Comparison of ENCODE assay signal across 20 cellular contexts in the genomic region with DNA sequence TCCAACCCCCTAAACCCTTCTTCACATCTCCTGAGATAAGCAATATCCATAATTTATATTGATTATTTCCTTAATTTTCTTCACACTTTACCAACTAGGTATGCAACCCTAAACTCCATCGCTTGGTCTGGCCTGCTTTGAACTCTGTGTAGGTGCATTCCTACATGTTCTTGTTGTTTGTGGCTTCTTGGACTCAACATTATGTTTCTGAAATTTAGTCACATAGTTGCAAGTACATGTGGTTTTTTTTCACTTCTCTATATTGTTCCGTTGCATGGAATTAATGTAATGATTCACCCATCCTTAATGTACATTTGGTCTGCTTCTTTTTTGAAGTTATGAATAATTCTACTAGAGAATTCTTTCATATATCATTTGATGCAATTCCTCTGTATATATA. TPM values are rescaled to one million over a fixed set of nuclear protein-coding genes. Genes with fewer than 3 reads are reported as not detected.
DNase-seq lines count a peak whose midpoint lies in the region; ATAC-seq, FAIRE-seq and TF ChIP-seq lines count a peak whose summit lies in the region.
"Had no signal": no experiment of that assay in that cellular context is flagged by ENCODE, and none has a peak within 500 bp of the region (broad histone marks: within the 10 kb centered on the region; RNA-seq: fewer than 3 reads in every experiment).

No MANE protein-coding gene starts in this region.

- peaks cover 20% of the 10 kb centered on the region for H3K4me1 Mint-ChIP-seq in activated CD4-positive, alpha-beta T cell treated with anti-CD3 and anti-CD28 coated beads, Interleukin-2, amount 10 ng/mL, durations not matched to agents 24 days and 14 days

- no peak overlapping the region for H3K4me3 Mint-ChIP-seq in activated CD4-positive, alpha-beta T cell treated with anti-CD3 and anti-CD28 coated beads, Interleukin-2, amount 10 ng/mL, durations not matched to agents 24 days and 14 days

- H3K27me3 Mint-ChIP-seq in activated CD4-positive, alpha-beta T cell treated with anti-CD3 and anti-CD28 coated beads, Interleukin-2, amount 10 ng/mL, durations not matched to agents 24 days and 14 days = no peaks in the 10 kb centered on the region

- DNase-seq in activated CD4-positive, alpha-beta T cell treated with anti-CD3 and anti-CD28 coated beads for 48 hours = peak; percentile 16
- no peak for DNase-seq in activated CD4-positive, alpha-beta T cell treated with anti-CD3 and anti-CD28 coated beads, Interleukin-2, amount 10 ng/mL, durations not matched to agents 24 days and 14 days
- DNase-seq in H54 (ENCODE audit: insufficient read length, low spot score) (no peak), MV-4-11 (lab: John Stamatoyannopoulos, UW) (peak; percentile 63), T-helper 9 cell (no peak), HUDEP-2 (lab: John Stamatoyannopoulos, UW; ENCODE audit: unreplicated experiment in 76 of 76) (no peak)
- DNase-seq in stimulated activated naive CD8-positive, alpha-beta T cell treated with anti-CD3 and anti-CD28 coated beads, Interleukin-15, Interleukin-2, amounts not matched to agents 100 U/mL and 50 U/mL, for 24 hours = no peak
- DNase-seq: COR-L47, DMS153, EL, HCEC 1CT, MM.1S, NCI-H1417 treated with DMSO at 0.1 percent for 48 hours, NCI-H2029, NCI-H2171 treated with DMSO at 0.1 percent for 48 hours, NCI-H510A, RPMI8226 had no signal

- no peak overlapping the region for H3K27ac Mint-ChIP-seq in activated CD4-positive, alpha-beta T cell treated with anti-CD3 and anti-CD28 coated beads, Interleukin-2, amount 10 ng/mL, durations not matched to agents 24 days and 14 days

- TF ChIP-seq POLR2A in H54 (IDR thresholded peaks at IDR 0.05; ENCODE audit: low read depth, low read length) = no peak

- peak; percentile 43 for FAIRE-seq in H54 (lab: Jason Lieb, UNC)
- FAIRE-seq: A204.1 had no signal

- peaks cover 23% of the 10 kb centered on the region for H3K36me3 Mint-ChIP-seq in activated CD4-positive, alpha-beta T cell treated with anti-CD3 and anti-CD28 coated beads, Interleukin-2, amount 10 ng/mL, durations not matched to agents 24 days and 14 days (ENCODE audit: low read depth)

- ATAC-seq in stimulated activated naive CD8-positive, alpha-beta T cell treated with anti-CD3 and anti-CD28 coated beads, Interleukin-15, Interleukin-2, amounts not matched to agents 100 U/mL and 50 U/mL, for 24 hours = peak; percentile 68
- no peak for ATAC-seq in HG02759 (IDR thresholded peaks at IDR 0.05; ENCODE audit: unreplicated experiment)

- H3K9me3 Mint-ChIP-seq in activated CD4-positive, alpha-beta T cell treated with anti-CD3 and anti-CD28 coated beads, Interleukin-2, amount 10 ng/mL, durations not matched to agents 24 days and 14 days = peaks cover 10% of the 10 kb centered on the region

- intact Hi-C loops in activated CD4-positive, alpha-beta T cell treated with anti-CD3 and anti-CD28 coated beads, Interleukin-2, amount 10 ng/mL, durations not matched to agents 24 days and 14 days (cut with micrococcal nuclease) = no loop called here

RNA-seq across cellular contexts. Expression of a gene that starts 1.6 kb away (rescaled TPM):
- total RNA-seq in activated CD4-positive, alpha-beta T cell treated with anti-CD3 and anti-CD28 coated beads, Interleukin-2, amount 10 ng/mL, durations not matched to agents 24 days and 14 days = 3.1 and 4.4 TPM in 2 replicates

RNA-seq across cellular contexts. Expression of a gene that starts 34.9 kb away (rescaled TPM):
- 9.5 and 10.1 TPM in 2 replicates for total RNA-seq in activated CD4-positive, alpha-beta T cell treated with anti-CD3 and anti-CD28 coated beads, Interleukin-2, amount 10 ng/mL, durations not matched to agents 24 days and 14 days

RNA-seq across cellular contexts. Expression of a gene that starts 44.0 kb away (rescaled TPM):
- 1.2 and 1.3 TPM in 2 replicates for total RNA-seq in activated CD4-positive, alpha-beta T cell treated with anti-CD3 and anti-CD28 coated beads, Interleukin-2, amount 10 ng/mL, durations not matched to agents 24 days and 14 days

RNA-seq across cellular contexts. Expression of a gene that starts 50.7 kb away (rescaled TPM):
- not detected in 2 replicates for total RNA-seq in activated CD4-positive, alpha-beta T cell treated with anti-CD3 and anti-CD28 coated beads, Interleukin-2, amount 10 ng/mL, durations not matched to agents 24 days and 14 days
- total RNA-seq: SK-MEL-5 had no signal

Comparison
In these comparisons a context has a peak if more than half of its experiments do, and no peak if none do; other contexts are left out.
1. DNase-seq: peak in activated CD4-positive, alpha-beta T cell treated with anti-CD3 and anti-CD28 coated beads for 48 hours (single experiment) and MV-4-11 (single experiment); none in activated CD4-positive, alpha-beta T cell treated with anti-CD3 and anti-CD28 coated beads, Interleukin-2, amount 10 ng/mL, durations not matched to agents 24 days and 14 days (single experiment), H54 (single experiment), stimulated activated naive CD8-positive, alpha-beta T cell treated with anti-CD3 and anti-CD28 coated beads, Interleukin-15, Interleukin-2, amounts not matched to agents 100 U/mL and 50 U/mL, for 24 hours (single experiment), T-helper 9 cell (single experiment) and HUDEP-2 (0 of 76).